ENCODE assay signal across 21 cellular contexts in the genomic region with DNA sequence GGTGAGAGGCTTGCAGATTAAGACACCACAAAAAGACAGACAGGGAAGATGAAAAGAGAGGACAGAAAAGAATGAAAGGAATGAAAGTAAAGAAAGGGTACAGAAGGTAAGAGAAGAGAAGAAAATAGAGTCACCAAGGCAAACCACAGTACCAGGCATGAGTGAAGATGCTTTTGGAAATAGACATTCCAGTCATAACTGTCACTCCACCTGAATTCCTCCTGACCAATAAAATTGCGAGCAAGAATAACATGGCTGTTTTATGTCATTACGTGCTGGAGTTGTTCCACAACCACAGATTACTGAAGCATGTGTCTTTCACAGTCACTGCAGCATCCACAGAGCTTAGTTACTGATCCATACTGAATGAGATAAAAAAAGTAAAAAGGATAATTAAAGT.
"Had no signal": no experiment of that assay in that cellular context is flagged by ENCODE, and none has a peak within 500 bp of the region (broad histone marks: within the 10 kb centered on the region; RNA-seq: fewer than 3 reads in every experiment).

No MANE protein-coding gene starts in this region.

- H3K36me3 Mint-ChIP-seq: brain, immature natural killer cell had no signal

- H3K4me1 ChIP-seq: foreskin keratinocyte, parathyroid adenoma had no signal

- H3K4me1 Mint-ChIP-seq: activated B cell treated with CpG ODN at 0.5 μM for 24 hours; activated CD4-positive, alpha-beta T cell treated with anti-CD3 and anti-CD28 coated beads, Interleukin-2, amount 10 ng/mL, durations not matched to agents 24 days and 14 days; brain; central memory CD8-positive, alpha-beta T cell; immature natural killer cell; naive thymus-derived CD4-positive, alpha-beta T cell had no signal

- H3K27me3 ChIP-seq: foreskin keratinocyte had no signal

- H3K27ac ChIP-seq: foreskin keratinocyte, parathyroid adenoma, thoracic aorta had no signal

- H3K9me3 ChIP-seq: mucosa of descending colon, thoracic aorta had no signal

- DNase-seq: activated B cell treated with CpG ODN at 0.5 μM for 24 hours; activated CD4-positive, alpha-beta T cell treated with anti-CD3 and anti-CD28 coated beads, Interleukin-2, amount 10 ng/mL, durations not matched to agents 24 days and 14 days; activated CD8-positive, alpha-beta memory T cell treated with anti-CD3 and anti-CD28 coated beads, Interleukin-2, amount 50 U/mL, for 4 hours; activated CD8-positive, alpha-beta T cell treated with anti-CD3 and anti-CD28 coated beads, Interleukin-2, amount 10 ng/mL, durations not matched to agents 7 days and 5 days; activated effector memory CD4-positive, alpha-beta T cell treated with anti-CD3 and anti-CD28 coated beads, Interleukin-2, amount 50 U/mL, for 16 hours; activated T-cell treated with anti-CD3 and anti-CD28 coated beads, Interleukin-2, amount 50 U/mL, for 48 hours; amniotic stem cell; effector memory CD4-positive, alpha-beta T cell; foreskin keratinocyte; immature natural killer cell; naive thymus-derived CD4-positive, alpha-beta T cell; stimulated activated CD4-positive, alpha-beta T cell treated with anti-CD3 and anti-CD28 coated beads, Interleukin-12 subunit alpha, Interleukin-12 subunit beta, amount 100 ng/mL, for 4 hours; stimulated activated CD4-positive, alpha-beta T cell treated with anti-CD3 and anti-CD28 coated beads, Interleukin-2, amount 100 ng/mL, for 24 hours had no signal

- H3K4me3 ChIP-seq: mucosa of descending colon, thoracic aorta had no signal

- H3K9ac ChIP-seq: parathyroid adenoma had no signal

- H3K36me3 ChIP-seq: thoracic aorta had no signal

- H3K27me3 Mint-ChIP-seq: activated B cell treated with CpG ODN at 0.5 μM for 24 hours; activated CD4-positive, alpha-beta T cell treated with anti-CD3 and anti-CD28 coated beads, Interleukin-2, amount 10 ng/mL, durations not matched to agents 24 days and 14 days; brain; central memory CD8-positive, alpha-beta T cell; dendritic cell treated with granulocyte-macrophage colony-stimulating factor and Interleukin-4, amounts not matched to agents 40 ng/mL and 50 ng/mL, for 4 days; naive thymus-derived CD4-positive, alpha-beta T cell had no signal

- H2AFZ ChIP-seq: parathyroid adenoma had no signal

- H3K4me3 Mint-ChIP-seq: activated B cell treated with CpG ODN at 0.5 μM for 24 hours; activated CD4-positive, alpha-beta T cell treated with anti-CD3 and anti-CD28 coated beads, Interleukin-2, amount 10 ng/mL, durations not matched to agents 24 days and 14 days; activated CD8-positive, alpha-beta T cell treated with anti-CD3 and anti-CD28 coated beads, Interleukin-2, amount 10 ng/mL, durations not matched to agents 7 days and 5 days; brain; central memory CD8-positive, alpha-beta T cell; dendritic cell treated with granulocyte-macrophage colony-stimulating factor and Interleukin-4, amounts not matched to agents 40 ng/mL and 50 ng/mL, for 4 days; immature natural killer cell; naive thymus-derived CD4-positive, alpha-beta T cell; T-helper 1 cell treated with Interleukin-12 subunit alpha and Interleukin-12 subunit beta and Interleukin-4 antibody, amounts not matched to agents 30 μg/mL and 1 μg/mL, for 36 hours had no signal

- ATAC-seq: activated CD8-positive, alpha-beta T cell treated with anti-CD3 and anti-CD28 coated beads, Interleukin-2, amount 10 ng/mL, durations not matched to agents 7 days and 5 days; activated naive CD4-positive, alpha-beta T cell treated with anti-CD3 and anti-CD28 coated beads, Interleukin-2, amount 50 U/mL, for 72 hours; foreskin keratinocyte; mucosa of descending colon; naive thymus-derived CD4-positive, alpha-beta T cell had no signal

- H3K27ac Mint-ChIP-seq: activated B cell treated with CpG ODN at 0.5 μM for 24 hours; activated CD4-positive, alpha-beta T cell treated with anti-CD3 and anti-CD28 coated beads, Interleukin-2, amount 10 ng/mL, durations not matched to agents 24 days and 14 days; activated CD8-positive, alpha-beta T cell treated with anti-CD3 and anti-CD28 coated beads, Interleukin-2, amount 10 ng/mL, durations not matched to agents 7 days and 5 days; activated naive CD4-positive, alpha-beta T cell treated with anti-CD3 and anti-CD28 coated beads, Interleukin-2, amount 50 U/mL, for 72 hours; brain; dendritic cell treated with granulocyte-macrophage colony-stimulating factor and Interleukin-4, amounts not matched to agents 40 ng/mL and 50 ng/mL, for 4 days; immature natural killer cell; naive thymus-derived CD4-positive, alpha-beta T cell; T-helper 1 cell treated with Interleukin-12 subunit alpha and Interleukin-12 subunit beta and Interleukin-4 antibody, amounts not matched to agents 30 μg/mL and 1 μg/mL, for 36 hours had no signal

- H3K9me3 Mint-ChIP-seq: brain had no signal
